8 cellular contexts compared by ENCODE assay signal in genomic region chr3:128794788-128795649, GRCh38.
DNase-seq lines count a peak whose midpoint lies in the region; ATAC-seq and TF ChIP-seq lines count a peak whose summit lies in the region.

No MANE protein-coding gene starts in this region.

- no peaks in the 10 kb centered on the region for H3K27me3 ChIP-seq in lower lobe of right lung (ENCODE audit: low read depth)

- TF ChIP-seq CTCF in AG09319 (IDR thresholded peaks at IDR 0.05; ENCODE audit: low read depth, low read length) (peak; percentile 72), lower lobe of right lung (IDR thresholded peaks at IDR 0.05) (peak; percentile 88)

- ATAC-seq in GM18517 (IDR thresholded peaks at IDR 0.05; ENCODE audit: unreplicated experiment) (peak; percentile 88), HG03135 (IDR thresholded peaks at IDR 0.05; ENCODE audit: unreplicated experiment) (peak; percentile 66), lower lobe of right lung (peak; percentile 94)

- no peak overlapping the region for H3K4me3 ChIP-seq in lower lobe of right lung

- H3K36me3 ChIP-seq in lower lobe of right lung: peaks cover 44% of the 10 kb centered on the region

- H3K27ac ChIP-seq in lower lobe of right lung: no peak overlapping the region

- peaks cover 27% of the 10 kb centered on the region for H3K4me1 ChIP-seq in lower lobe of right lung

- H3K9me3 ChIP-seq in lower lobe of right lung: no peaks in the 10 kb centered on the region

- intact Hi-C loops in lower lobe of right lung (cut with DNase I): loop anchor here (5.0 kb wide), 1 partner anchor 113 kb away; no protein-coding TSS in a partner anchor

- DNase-seq in AG09319 (ENCODE audit: extremely low read depth, low read depth): peak; percentile 32
- peak; percentile 5 for DNase-seq in NCI-H345 treated with DMSO at 0.1 percent for 48 hours (lab: John Stamatoyannopoulos, UW; ENCODE audit: unreplicated experiment)
- peak; percentile 61 to 67 for DNase-seq in activated CD4-positive, alpha-beta T cell treated with anti-CD3 and anti-CD28 coated beads for 4 hours
- peak; percentile 64 for DNase-seq in dedifferentiated amniotic fluid mesenchymal stem cell (ENCODE audit: extremely low spot score)
- no peak for DNase-seq in lower lobe of right lung
- peak; percentile 69 for DNase-seq in stimulated activated CD8-positive, alpha-beta memory T cell treated with anti-CD3 and anti-CD28 coated beads, Interleukin-4, amount 100 ng/mL, for 48 hours
